8 cellular contexts compared by ENCODE assay signal in genomic region chr15:69414702-69415161, GRCh38. TPM values are rescaled to one million over a fixed set of nuclear protein-coding genes. Genes with fewer than 3 reads are reported as not detected.
A peak's percentile ranks its signal among the peaks of the same experiment; 100 is the strongest.
DNase-seq lines count a peak whose midpoint lies in the region; ATAC-seq and TF ChIP-seq lines count a peak whose summit lies in the region.

No MANE protein-coding gene starts in this region.

- peaks cover 20% of the 10 kb centered on the region for H3K36me3 ChIP-seq in neural progenitor cell

- peak overlapping the region; percentile 94 for H3K4me3 Mint-ChIP-seq in neural progenitor cell

- H3K27me3 ChIP-seq in neural progenitor cell, result no peaks in the 10 kb centered on the region

- peaks cover 33% of the 10 kb centered on the region for H4K20me1 ChIP-seq in neural progenitor cell (ENCODE audit: low read depth)

- H2AFZ ChIP-seq in neural progenitor cell (replicated peaks), result peak overlapping the region; percentile 71

- H3K4me3 ChIP-seq in WI38 (ENCODE audit: low read depth, low read length) (peak overlapping the region; percentile 85), neural progenitor cell (peak overlapping the region; percentile 75)

- H3K79me2 ChIP-seq in neural progenitor cell (ENCODE audit: low read depth), result peaks cover 55% of the 10 kb centered on the region

- H3K27ac ChIP-seq in neural progenitor cell, result no peak overlapping the region

- no peaks in the 10 kb centered on the region for H3F3A ChIP-seq in neural progenitor cell (ENCODE audit: low read depth)

- H3K9me3 ChIP-seq in neural progenitor cell (ENCODE audit: low read depth), result no peaks in the 10 kb centered on the region

- DNase-seq in NCI-H2227 (lab: John Stamatoyannopoulos, UW; ENCODE audit: unreplicated experiment) (peak; percentile 34), NCI-H2227 treated with DMSO at 0.1 percent for 48 hours (lab: John Stamatoyannopoulos, UW) (no peak), HuH-7 (ENCODE audit: low spot score) (peak; percentile 55), fibroblast of peridontal ligament (ENCODE audit: extremely low read depth) (peak; percentile 91), neural progenitor cell (ENCODE audit: low spot score) (peak; percentile 67), NCI-H187 (lab: John Stamatoyannopoulos, UW) (no peak)

- H3K4me1 ChIP-seq in neural progenitor cell, result peaks cover 8% of the 10 kb centered on the region

- no peaks in the 10 kb centered on the region for H3K9me3 Mint-ChIP-seq in neural progenitor cell

- peaks cover 19% of the 10 kb centered on the region for H3K36me3 Mint-ChIP-seq in neural progenitor cell

- peaks cover 30% of the 10 kb centered on the region for H3K4me1 Mint-ChIP-seq in neural progenitor cell

- H3K9ac ChIP-seq in neural progenitor cell, result peak overlapping the region; percentile 53

- TF ChIP-seq CTCF in WI38 (IDR thresholded peaks at IDR 0.05; ENCODE audit: low read depth, low read length) (no peak), neural progenitor cell (IDR thresholded peaks at IDR 0.05) (no peak)

- no peaks in the 10 kb centered on the region for H3K27me3 Mint-ChIP-seq in neural progenitor cell (ENCODE audit: insufficient read depth, low read depth)

- peak overlapping the region; percentile 73 for H3K27ac Mint-ChIP-seq in neural progenitor cell

- peak overlapping the region; percentile 90 for H3K4me2 ChIP-seq in neural progenitor cell

- peak; percentile 28 for ATAC-seq in GM21717 (IDR thresholded peaks at IDR 0.05; ENCODE audit: unreplicated experiment)

RNA-seq across cellular contexts. Expression of gene KIF23, which starts 0.6 kb away (rescaled TPM):
- total RNA-seq in neural progenitor cell (ENCODE audit: low replicate concordance), result 115 and 193 TPM in 2 replicates

RNA-seq across cellular contexts. Expression of gene RPLP1, which starts 37.9 kb away (rescaled TPM):
- total RNA-seq in neural progenitor cell (ENCODE audit: low replicate concordance), result 109 and 376 TPM in 2 replicates

Comparison
In these comparisons a context has a peak if more than half of its experiments do, and no peak if none do; other contexts are left out.
1. DNase-seq: peak in NCI-H2227 (single experiment), HuH-7 (single experiment), fibroblast of peridontal ligament (single experiment) and neural progenitor cell (single experiment); none in NCI-H2227 treated with DMSO at 0.1 percent for 48 hours (single experiment) and NCI-H187 (0 of 2).